Comparison of ENCODE assay signal across 23 cellular contexts in genomic region chr12:18797604-18798003, GRCh38. TPM values are rescaled to one million over a fixed set of nuclear protein-coding genes. Genes with fewer than 3 reads are reported as not detected.
DNase-seq lines count a peak whose midpoint lies in the region; ATAC-seq and TF ChIP-seq lines count a peak whose summit lies in the region.
"Had no signal": no experiment of that assay in that cellular context is flagged by ENCODE, and none has a peak within 500 bp of the region (broad histone marks: within the 10 kb centered on the region; RNA-seq: fewer than 3 reads in every experiment).

No MANE protein-coding gene starts in this region.

- TF ChIP-seq CTCF in right atrium auricular region (IDR thresholded peaks at IDR 0.05), result no peak
- TF ChIP-seq CTCF in esophagus muscularis mucosa (IDR thresholded peaks at IDR 0.05), result no peak
- no peak for TF ChIP-seq CTCF in nephron (IDR thresholded peaks at IDR 0.05; ENCODE audit: unreplicated experiment in 3 of 3)
- TF ChIP-seq CTCF in upper lobe of right lung (IDR thresholded peaks at IDR 0.05), result no peak

- H3K27ac ChIP-seq in right cardiac atrium (ENCODE audit: low read length), result peak overlapping the region; percentile 26
- H3K27ac ChIP-seq in right atrium auricular region, result no peak overlapping the region
- peak overlapping the region; percentile 63 to 77 (median 67) for H3K27ac ChIP-seq in esophagus muscularis mucosa (replicated peaks in 1 of 4)
- no peak overlapping the region for H3K27ac ChIP-seq in upper lobe of right lung
- H3K27ac ChIP-seq: C4-2B had no signal

- H3K27me3 ChIP-seq in right cardiac atrium (ENCODE audit: control insufficient read depth, insufficient read depth) (no peaks in the 10 kb centered on the region), right atrium auricular region (no peaks in the 10 kb centered on the region), esophagus muscularis mucosa (no peaks in the 10 kb centered on the region), upper lobe of right lung (no peaks in the 10 kb centered on the region)

- peaks cover 2% of the 10 kb centered on the region for H3K9me3 Mint-ChIP-seq in nephron

- 70% methylated on average over 2 of the region's 2 CpGs for WGBS in right cardiac atrium
- 94% methylated on average over 2 of the region's 2 CpGs for WGBS in esophagus muscularis mucosa

- TF ChIP-seq POLR2A in esophagus muscularis mucosa (IDR thresholded peaks at IDR 0.05; ENCODE audit: low read depth), result no peak

- H3K4me1 Mint-ChIP-seq in nephron, result peaks cover 24% of the 10 kb centered on the region
- H3K4me1 Mint-ChIP-seq: CD8-positive, alpha-beta memory T cell had no signal

- H3K9me3 ChIP-seq in right cardiac atrium (ENCODE audit: control insufficient read depth, low read length) (no peaks in the 10 kb centered on the region), right atrium auricular region (no peaks in the 10 kb centered on the region), esophagus muscularis mucosa (no peaks in the 10 kb centered on the region), upper lobe of right lung (no peaks in the 10 kb centered on the region)

- no peaks in the 10 kb centered on the region for H3K36me3 Mint-ChIP-seq in nephron (ENCODE audit: low read depth)
- H3K36me3 Mint-ChIP-seq: CD8-positive, alpha-beta memory T cell had no signal

- peak in 1 of 2 donors; percentile 7 for ATAC-seq in right cardiac atrium
- no peak for ATAC-seq in HG02610 (IDR thresholded peaks at IDR 0.05; ENCODE audit: unreplicated experiment)
- ATAC-seq in upper lobe of right lung, result no peak

- DNase-seq in right cardiac atrium, result no peak
- DNase-seq in right atrium auricular region (ENCODE audit: low spot score), result no peak
- no peak for DNase-seq in esophagus muscularis mucosa (ENCODE audit: extremely low spot score)
- DNase-seq in SIG-M5 (lab: John Stamatoyannopoulos, UW), result no peak
- no peak for DNase-seq in upper lobe of right lung
- DNase-seq: CD8-positive, alpha-beta memory T cell; GDM1; MV-4-11; NCI-H1417; NCI-H1694 treated with DMSO at 0.1 percent for 48 hours; NCI-H2081 treated with DMSO at 0.1 percent for 48 hours; NCI-H2171 treated with DMSO at 0.1 percent for 48 hours; NCI-H524 treated with DMSO at 0.1 percent for 48 hours had no signal

- no peak overlapping the region for H3K4me3 Mint-ChIP-seq in nephron
- H3K4me3 Mint-ChIP-seq: CD8-positive, alpha-beta memory T cell had no signal

- no peak overlapping the region for H3K4me3 ChIP-seq in right cardiac atrium (ENCODE audit: low read length)
- no peak overlapping the region for H3K4me3 ChIP-seq in right atrium auricular region
- H3K4me3 ChIP-seq in esophagus muscularis mucosa, result no peak overlapping the region
- H3K4me3 ChIP-seq in upper lobe of right lung, result no peak overlapping the region

- peak overlapping the region; percentile 87 to 96 (median 94) for H3K27ac Mint-ChIP-seq in nephron
- H3K27ac Mint-ChIP-seq: CD8-positive, alpha-beta memory T cell had no signal

- TF ChIP-seq EP300 in esophagus muscularis mucosa (IDR thresholded peaks at IDR 0.05), result no peak

- H3K36me3 ChIP-seq in right atrium auricular region (no peaks in the 10 kb centered on the region), esophagus muscularis mucosa (no peaks in the 10 kb centered on the region), upper lobe of right lung (no peaks in the 10 kb centered on the region)

- H3K27me3 Mint-ChIP-seq in nephron (ENCODE audit: low read depth), result no peaks in the 10 kb centered on the region
- H3K27me3 Mint-ChIP-seq: CD8-positive, alpha-beta memory T cell had no signal

- intact Hi-C loops in right cardiac atrium (cut with DNase I) (no loop called here), esophagus muscularis mucosa (cut with DNase I) (no loop called here), upper lobe of right lung (cut with DNase I) (no loop called here)

- H3K4me1 ChIP-seq in right cardiac atrium (ENCODE audit: control insufficient read depth, insufficient read depth, low read length) (no peaks in the 10 kb centered on the region), right atrium auricular region (no peaks in the 10 kb centered on the region), esophagus muscularis mucosa (peaks cover 0 to 31% (median 22%) of the 10 kb centered on the region in 4 donors), upper lobe of right lung (no peaks in the 10 kb centered on the region)

RNA-seq across cellular contexts. Expression of gene CAPZA3, which starts 59.7 kb away (rescaled TPM):
- not detected for total RNA-seq in right cardiac atrium
- not detected for polyA plus RNA-seq in right cardiac atrium
- not detected for total RNA-seq in right atrium auricular region
- not detected for total RNA-seq in esophagus muscularis mucosa
- total RNA-seq in upper lobe of right lung, result not detected
- total RNA-seq: A172; CD8-positive, alpha-beta memory T cell; Daoy; HT1080; OCI-LY7; Right ventricle myocardium inferior; SK-MEL-5 had no signal
- polyA plus RNA-seq: AG04450; CD8-positive, alpha-beta memory T cell had no signal

RNA-seq across cellular contexts. Expression of gene PLCZ1, which starts 59.8 kb away (rescaled TPM):
- 1 to 10 TPM in 1 of 4 donors, under 1 TPM in 2, not detected in 1; 0.47 to 1.3 (median 0.97) TPM for total RNA-seq in right cardiac atrium
- 0.34 TPM for polyA plus RNA-seq in right cardiac atrium
- not detected for total RNA-seq in right atrium auricular region
- under 1 TPM in 1 of 4 donors, not detected in 3; 0.83 TPM for total RNA-seq in esophagus muscularis mucosa
- total RNA-seq in upper lobe of right lung, result not detected
- total RNA-seq: CD8-positive, alpha-beta memory T cell; Daoy; HT1080; OCI-LY7; Right ventricle myocardium inferior; SK-MEL-5 had no signal
- polyA plus RNA-seq: AG04450; CD8-positive, alpha-beta memory T cell had no signal

Comparison
In these comparisons a context has a peak if more than half of its experiments do, and no peak if none do; other contexts are left out.
1. H3K27ac ChIP-seq: peak in right cardiac atrium (single experiment) and esophagus muscularis mucosa (4 of 4); none in right atrium auricular region (0 of 2) and upper lobe of right lung (single experiment).